In the genomic region with DNA sequence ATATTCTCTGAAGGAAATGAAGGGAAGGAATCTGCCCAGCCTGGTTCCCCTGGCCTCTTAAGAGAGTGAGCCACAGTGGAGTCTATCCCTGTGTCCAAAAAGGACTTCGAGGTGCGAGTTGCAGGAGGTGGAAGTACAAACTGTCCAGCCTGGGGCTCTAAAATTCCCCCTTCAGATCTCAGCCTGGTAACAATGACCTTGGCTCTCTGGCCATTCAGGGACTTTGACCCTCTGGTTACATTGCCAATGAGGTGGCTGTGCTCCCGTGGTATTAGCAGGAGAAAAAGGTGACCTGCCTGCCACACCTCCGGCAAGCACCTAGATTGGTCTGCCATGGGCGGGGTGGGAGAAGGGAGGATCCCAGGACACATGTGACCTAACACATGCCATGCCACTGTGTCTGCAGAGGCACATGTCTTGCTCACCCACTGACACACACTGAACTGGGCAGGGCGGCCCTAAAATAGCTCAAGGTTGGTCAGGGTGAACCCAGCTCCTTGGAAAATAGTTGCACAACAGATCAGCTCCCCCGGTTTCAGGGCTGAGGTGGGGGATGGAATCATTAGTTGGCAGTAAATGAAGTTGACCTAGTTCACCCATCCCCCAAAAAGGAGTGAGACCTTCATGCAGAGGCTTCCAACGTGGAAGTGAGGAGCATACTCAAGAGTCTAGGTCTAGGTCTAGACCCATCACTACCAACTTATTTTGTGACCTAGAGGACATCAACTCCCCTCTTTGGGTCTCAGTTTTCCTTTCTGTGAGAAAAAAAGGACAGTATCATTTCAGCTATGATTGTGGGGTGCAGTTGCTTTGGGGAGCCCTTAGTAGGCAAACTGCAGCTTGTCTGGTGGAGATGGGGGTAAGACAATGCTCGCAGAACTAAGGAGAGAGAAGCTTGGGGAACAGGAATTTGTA, we compare ENCODE assay signal across 1 cellular context.
TF ChIP-seq lines count a peak whose summit lies in the region.

No MANE protein-coding gene starts in this region.

TF ChIP-seq in A549, 52 proteins besides CTCF, POLR2A, EP300 and RAD21:
- no peak; a peak in 1 of 4 replicates for TF ChIP-seq CEBPB (IDR thresholded peaks at IDR 0.05)
- TF ChIP-seq, protein P1, sequence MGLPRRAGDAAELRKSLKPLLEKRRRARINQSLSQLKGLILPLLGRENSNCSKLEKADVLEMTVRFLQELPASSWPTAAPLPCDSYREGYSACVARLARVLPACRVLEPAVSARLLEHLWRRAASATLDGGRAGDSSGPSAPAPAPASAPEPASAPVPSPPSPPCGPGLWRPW (IDR thresholded peaks at IDR 0.05), result no peak
- TF ChIP-seq ESRRA (IDR thresholded peaks at IDR 0.05; ENCODE audit: borderline replicate concordance, low read length), result no peak; the same call in 1 of the 2 replicates
- TF ChIP-seq ZNF302 (CRISPR knock-in tag; IDR thresholded peaks at IDR 0.05), result no peak
- no peak for TF ChIP-seq NFE2L2 (conservative IDR thresholded peaks at IDR 0.05; ENCODE audit: low read length)
- TF ChIP-seq, protein P2, sequence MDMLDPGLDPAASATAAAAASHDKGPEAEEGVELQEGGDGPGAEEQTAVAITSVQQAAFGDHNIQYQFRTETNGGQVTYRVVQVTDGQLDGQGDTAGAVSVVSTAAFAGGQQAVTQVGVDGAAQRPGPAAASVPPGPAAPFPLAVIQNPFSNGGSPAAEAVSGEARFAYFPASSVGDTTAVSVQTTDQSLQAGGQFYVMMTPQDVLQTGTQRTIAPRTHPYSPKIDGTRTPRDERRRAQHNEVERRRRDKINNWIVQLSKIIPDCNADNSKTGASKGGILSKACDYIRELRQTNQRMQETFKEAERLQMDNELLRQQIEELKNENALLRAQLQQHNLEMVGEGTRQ (IDR thresholded peaks at IDR 0.05), result peak; percentile 57
- TF ChIP-seq, protein P3, sequence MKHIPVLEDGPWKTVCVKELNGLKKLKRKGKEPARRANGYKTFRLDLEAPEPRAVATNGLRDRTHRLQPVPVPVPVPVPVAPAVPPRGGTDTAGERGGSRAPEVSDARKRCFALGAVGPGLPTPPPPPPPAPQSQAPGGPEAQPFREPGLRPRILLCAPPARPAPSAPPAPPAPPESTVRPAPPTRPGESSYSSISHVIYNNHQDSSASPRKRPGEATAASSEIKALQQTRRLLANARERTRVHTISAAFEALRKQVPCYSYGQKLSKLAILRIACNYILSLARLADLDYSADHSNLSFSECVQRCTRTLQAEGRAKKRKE (CRISPR knock-in tag; IDR thresholded peaks at IDR 0.05; ENCODE audit: low read depth), result 0 out of 2 replicates have a peak, but pooled peaks have one; percentile 67
- TF ChIP-seq FOXS1 (CRISPR knock-in tag; IDR thresholded peaks at IDR 0.05), result no peak
- TF ChIP-seq, protein P4, sequence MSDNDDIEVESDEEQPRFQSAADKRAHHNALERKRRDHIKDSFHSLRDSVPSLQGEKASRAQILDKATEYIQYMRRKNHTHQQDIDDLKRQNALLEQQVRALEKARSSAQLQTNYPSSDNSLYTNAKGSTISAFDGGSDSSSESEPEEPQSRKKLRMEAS (IDR thresholded peaks at IDR 0.05), result 0 out of 2 replicates have a peak, but pooled peaks have one; percentile 8
